In the genomic region with DNA sequence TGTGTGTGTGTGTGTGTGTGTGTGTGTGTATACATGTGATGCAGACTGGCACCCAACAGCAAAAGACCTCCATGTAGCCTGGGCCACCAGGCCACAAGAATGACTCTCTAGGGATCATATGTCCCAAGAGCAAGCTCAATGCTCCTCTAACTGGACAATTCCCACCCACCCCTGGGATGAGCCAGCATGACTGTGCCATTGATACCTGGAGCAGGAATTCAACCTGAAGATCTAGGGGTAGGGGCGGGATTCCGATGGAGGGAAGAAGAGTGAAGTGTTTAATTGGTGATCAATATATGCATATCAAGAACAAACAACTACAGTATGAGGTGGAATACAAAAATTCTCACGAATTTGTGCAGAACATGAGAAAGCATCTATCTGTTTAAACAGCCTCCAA, we compare ENCODE assay signal across 23 cellular contexts.
"Had no signal": no experiment of that assay in that cellular context is flagged by ENCODE, and none has a peak within 500 bp of the region (broad histone marks: within the 10 kb centered on the region; RNA-seq: fewer than 3 reads in every experiment).

No MANE protein-coding gene starts in this region.

- H3K27me3 ChIP-seq: gastroesophageal sphincter, ovary, transverse colon, vagina had no signal

- H3K27ac Mint-ChIP-seq: activated B cell treated with CpG ODN at 0.5 μM for 24 hours; activated CD4-positive, alpha-beta T cell treated with anti-CD3 and anti-CD28 coated beads for 36 hours; activated naive CD8-positive, alpha-beta T cell treated with anti-CD3 and anti-CD28 coated beads for 36 hours; activated T-helper 2 cell treated with anti-CD3 and anti-CD28 coated beads, Interferon-gamma antibody, Interleukin-2, Interleukin-4, amounts not matched to agents 10 μg/mL and 5 μg/mL and 100 μg/mL, durations not matched to agents 14 hours and 24 hours and 36 hours; natural killer cell; stimulated activated naive CD8-positive, alpha-beta T cell treated with anti-CD3 and anti-CD28 coated beads, Interleukin-15, Interleukin-2, amounts not matched to agents 100 ng/mL and 50 ng/mL, for 24 hours had no signal

- H3K4me3 ChIP-seq: gastroesophageal sphincter, lung, ovary, prostate gland, transverse colon, vagina had no signal

- H3K4me1 Mint-ChIP-seq: activated B cell treated with CpG ODN at 0.5 μM for 24 hours; activated CD4-positive, alpha-beta T cell treated with anti-CD3 and anti-CD28 coated beads for 36 hours; activated naive CD8-positive, alpha-beta T cell treated with anti-CD3 and anti-CD28 coated beads for 36 hours; natural killer cell had no signal

- H3K36me3 ChIP-seq: gastroesophageal sphincter, ovary, prostate gland, transverse colon, vagina had no signal

- H3K27me3 Mint-ChIP-seq: activated B cell treated with CpG ODN at 0.5 μM for 24 hours; activated CD4-positive, alpha-beta T cell treated with anti-CD3 and anti-CD28 coated beads for 36 hours; activated naive CD8-positive, alpha-beta T cell treated with anti-CD3 and anti-CD28 coated beads for 36 hours; stimulated activated naive CD8-positive, alpha-beta T cell treated with anti-CD3 and anti-CD28 coated beads, Interleukin-15, Interleukin-2, amounts not matched to agents 100 ng/mL and 50 ng/mL, for 24 hours had no signal

- H3K9me3 Mint-ChIP-seq: activated B cell treated with CpG ODN at 0.5 μM for 24 hours; activated naive CD8-positive, alpha-beta T cell treated with anti-CD3 and anti-CD28 coated beads for 36 hours; activated T-cell treated with anti-CD3 and anti-CD28 coated beads, Interleukin-2, amount 50 U/mL, for 4 hours; natural killer cell; stimulated activated naive CD8-positive, alpha-beta T cell treated with anti-CD3 and anti-CD28 coated beads, Interleukin-15, Interleukin-2, amounts not matched to agents 100 ng/mL and 50 ng/mL, for 24 hours had no signal

- H3K9me3 ChIP-seq: gastroesophageal sphincter, ovary, prostate gland, transverse colon, vagina had no signal

- ATAC-seq: activated CD4-positive, alpha-beta T cell treated with anti-CD3 and anti-CD28 coated beads for 36 hours; activated T-cell treated with anti-CD3 and anti-CD28 coated beads, Interleukin-2, amount 50 U/mL, for 4 hours; gastroesophageal sphincter; natural killer cell had no signal

- DNase-seq: activated B cell treated with CpG ODN at 0.5 μM for 24 hours; activated CD4-positive, alpha-beta T cell treated with anti-CD3 and anti-CD28 coated beads for 36 hours; activated CD4-positive, alpha-beta T cell treated with anti-CD3 and anti-CD28 coated beads, Interleukin-2, amount 50 U/mL, for 48 hours; activated CD8-positive, alpha-beta memory T cell treated with anti-CD3 and anti-CD28 coated beads, Interleukin-2, amount 50 U/mL, for 48 hours; activated naive CD4-positive, alpha-beta T cell; activated naive CD8-positive, alpha-beta T cell treated with anti-CD3 and anti-CD28 coated beads for 36 hours; activated T-cell treated with anti-CD3 and anti-CD28 coated beads, Interleukin-2, amount 50 U/mL, for 4 hours; amniotic stem cell; cerebellar nuclear complex; head of caudate nucleus; midbrain; natural killer cell; ovary; stimulated activated CD4-positive, alpha-beta T cell treated with anti-CD3 and anti-CD28 coated beads, Interleukin-1b, Interleukin-23, amount 100 ng/mL, for 48 hours; T-helper 1 cell; T-helper 9 cell; transverse colon had no signal

- H3K4me3 Mint-ChIP-seq: activated B cell treated with CpG ODN at 0.5 μM for 24 hours; activated CD4-positive, alpha-beta T cell treated with anti-CD3 and anti-CD28 coated beads for 36 hours; activated naive CD8-positive, alpha-beta T cell treated with anti-CD3 and anti-CD28 coated beads for 36 hours; activated T-cell treated with anti-CD3 and anti-CD28 coated beads, Interleukin-2, amount 50 U/mL, for 4 hours; natural killer cell; stimulated activated naive CD8-positive, alpha-beta T cell treated with anti-CD3 and anti-CD28 coated beads, Interleukin-15, Interleukin-2, amounts not matched to agents 100 ng/mL and 50 ng/mL, for 24 hours had no signal

- H3K27ac ChIP-seq: gastroesophageal sphincter, ovary, prostate gland, transverse colon had no signal

- H3K4me1 ChIP-seq: gastroesophageal sphincter, prostate gland, transverse colon had no signal

- H3K36me3 Mint-ChIP-seq: activated naive CD8-positive, alpha-beta T cell treated with anti-CD3 and anti-CD28 coated beads for 36 hours; natural killer cell had no signal
